ENCODE assay signal across 14 cellular contexts in the genomic region with DNA sequence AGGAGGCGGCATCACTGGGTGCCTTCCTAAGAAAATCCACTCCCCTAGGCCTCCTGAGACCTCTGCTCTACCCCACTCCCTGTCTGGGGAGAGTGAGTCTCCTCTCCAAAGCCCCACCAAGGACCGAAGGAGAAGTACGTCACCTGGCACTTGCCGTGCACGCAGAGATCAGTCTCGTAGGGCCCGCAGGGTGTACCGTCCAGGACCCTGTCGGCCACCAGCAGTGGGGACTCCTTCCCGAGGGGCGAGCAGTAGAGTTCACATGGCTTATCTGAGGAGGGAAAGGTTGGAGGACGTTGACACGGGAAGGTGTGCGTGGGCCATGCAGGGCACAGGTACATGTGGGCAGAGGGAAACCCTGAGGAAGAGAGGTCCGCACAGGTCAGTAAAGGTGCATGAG.
"Had no signal": no experiment of that assay in that cellular context is flagged by ENCODE, and none has a peak within 500 bp of the region (broad histone marks: within the 10 kb centered on the region; RNA-seq: fewer than 3 reads in every experiment).

No MANE protein-coding gene starts in this region.

- H3K4me3 Mint-ChIP-seq: activated CD4-positive, alpha-beta memory T cell treated with anti-CD3 and anti-CD28 coated beads, Interleukin-2, amount 10 ng/mL, durations not matched to agents 7 days and 5 days; effector memory CD8-positive, alpha-beta T cell; T-cell had no signal

- H3K27me3 ChIP-seq: breast epithelium had no signal

- H3K27ac Mint-ChIP-seq: activated CD4-positive, alpha-beta memory T cell treated with anti-CD3 and anti-CD28 coated beads, Interleukin-2, amount 10 ng/mL, durations not matched to agents 7 days and 5 days; effector memory CD8-positive, alpha-beta T cell had no signal

- H3K9me3 Mint-ChIP-seq: activated CD4-positive, alpha-beta memory T cell treated with anti-CD3 and anti-CD28 coated beads, Interleukin-2, amount 10 ng/mL, durations not matched to agents 7 days and 5 days; effector memory CD8-positive, alpha-beta T cell; T-cell had no signal

- H3K9me3 ChIP-seq: breast epithelium had no signal

- H3K36me3 ChIP-seq: breast epithelium had no signal

- DNase-seq: activated CD4-positive, alpha-beta memory T cell treated with anti-CD3 and anti-CD28 coated beads, Interleukin-2, amount 10 ng/mL, durations not matched to agents 7 days and 5 days; activated CD4-positive, alpha-beta T cell treated with anti-CD3 and anti-CD28 coated beads for 4 hours; activated naive CD4-positive, alpha-beta T cell treated with Interleukin-2 at 50 U/mL for 16 hours; dermis blood vessel endothelial cell; effector memory CD8-positive, alpha-beta T cell; foreskin melanocyte; midbrain; stimulated activated CD4-positive, alpha-beta T cell treated with anti-CD3 and anti-CD28 coated beads, Interleukin-2, amount 100 ng/mL, for 48 hours; stimulated activated naive CD4-positive, alpha-beta T cell; T-cell; trophoblast cell had no signal

- H3K27ac ChIP-seq: breast epithelium, epithelial cell of prostate, SK-N-MC had no signal

- ATAC-seq: effector memory CD8-positive, alpha-beta T cell; T-cell had no signal

- H3K4me3 ChIP-seq: breast epithelium, SK-N-MC had no signal

- H3K4me1 ChIP-seq: breast epithelium had no signal

- H3K27me3 Mint-ChIP-seq: activated CD4-positive, alpha-beta memory T cell treated with anti-CD3 and anti-CD28 coated beads, Interleukin-2, amount 10 ng/mL, durations not matched to agents 7 days and 5 days; effector memory CD8-positive, alpha-beta T cell; T-cell had no signal
